ENCODE assay signal across 22 cellular contexts in genomic region chr21:42913461-42913860, GRCh38. TPM values are rescaled to one million over a fixed set of nuclear protein-coding genes. Genes with fewer than 3 reads are reported as not detected.
A peak's percentile ranks its signal among the peaks of the same experiment; 100 is the strongest.
DNase-seq lines count a peak whose midpoint lies in the region; ATAC-seq and TF ChIP-seq lines count a peak whose summit lies in the region.
"Had no signal": no experiment of that assay in that cellular context is flagged by ENCODE, and none has a peak within 500 bp of the region (broad histone marks: within the 10 kb centered on the region; RNA-seq: fewer than 3 reads in every experiment).

No MANE protein-coding gene starts in this region.

- no peak overlapping the region for H4K5ac ChIP-seq in IMR-90 (ENCODE audit: low read depth, low read length)

- no peaks in the 10 kb centered on the region for H3K9me1 ChIP-seq in IMR-90 (ENCODE audit: insufficient read depth, low read length)

- DNase-seq in AG09319 (ENCODE audit: extremely low read depth, low read depth) = peak; percentile 35
- no peak for DNase-seq in IMR-90
- no peak for DNase-seq in endodermal cell
- no peak for DNase-seq in SHP77 (lab: John Stamatoyannopoulos, UW)
- no peak for DNase-seq in SK-N-DZ (ENCODE audit: low spot score)
- DNase-seq in A673 (ENCODE audit: low spot score) = no peak
- no peak for DNase-seq in CD4-positive, alpha-beta memory T cell
- DNase-seq: activated CD4-positive, alpha-beta T cell treated with anti-CD3 and anti-CD28 coated beads for 48 hours; activated effector memory CD4-positive, alpha-beta T cell treated with anti-CD3 and anti-CD28 coated beads, Interleukin-2, amount 50 U/mL, for 16 hours; C1 segment of cervical spinal cord; heart right ventricle; naive B cell; NCI-H1417 treated with DMSO at 0.1 percent for 48 hours; NCI-H526 treated with DMSO at 0.1 percent for 48 hours; sigmoid colon had no signal

- POLR2A ChIA-PET in IMR-90 (lab: Charles Lee; ENCODE audit: unreplicated experiment) (no interaction called here), A673 (lab: Charles Lee; ENCODE audit: low non-redundant PET) (no interaction called here)
- POLR2A ChIA-PET in CD4-positive, alpha-beta memory T cell (lab: Charles Lee; ENCODE audit: partially characterized antibody) = no interaction called here

- H3K9me3 Mint-ChIP-seq in endodermal cell = no peaks in the 10 kb centered on the region
- H3K9me3 Mint-ChIP-seq in CD4-positive, alpha-beta memory T cell = no peaks in the 10 kb centered on the region
- H3K9me3 Mint-ChIP-seq: central memory CD8-positive, alpha-beta T cell; IgD-negative memory B cell; naive B cell had no signal

- no peak for TF ChIP-seq RAD21 in IMR-90 (IDR thresholded peaks at IDR 0.05; ENCODE audit: low read length)

- no peak overlapping the region for H3K4me3 ChIP-seq in IMR-90 (ENCODE audit: insufficient read depth, low read depth, low read length)
- no peak overlapping the region for H3K4me3 ChIP-seq in endodermal cell (ENCODE audit: low read length)
- no peak overlapping the region for H3K4me3 ChIP-seq in mesodermal cell (ENCODE audit: extremely low read depth, insufficient read depth, low read length, poor library complexity, severe bottlenecking)
- H3K4me3 ChIP-seq in A673 (ENCODE audit: low read depth, low read length, poor library complexity, severe bottlenecking) = no peak overlapping the region
- no peak overlapping the region for H3K4me3 ChIP-seq in CD4-positive, alpha-beta memory T cell (ENCODE audit: low read length in 2 of 2)
- H3K4me3 ChIP-seq: heart right ventricle, sigmoid colon, vagina had no signal

- H3K27ac ChIP-seq in IMR-90 (ENCODE audit: insufficient read depth, low read length) = no peak overlapping the region
- H3K27ac ChIP-seq in endodermal cell (ENCODE audit: low read depth, low read length) = no peak overlapping the region
- peak overlapping the region; percentile 5 for H3K27ac ChIP-seq in mesodermal cell (ENCODE audit: low read depth, low read length, severe bottlenecking)
- H3K27ac ChIP-seq in A673 (ENCODE audit: low read depth, low read length, poor library complexity, severe bottlenecking) = no peak overlapping the region
- H3K27ac ChIP-seq in CD4-positive, alpha-beta memory T cell (ENCODE audit: low read depth, low read length) = no peak overlapping the region
- H3K27ac ChIP-seq: heart right ventricle, parathyroid adenoma, sigmoid colon, vagina had no signal

- no peak overlapping the region for H3K4ac ChIP-seq in IMR-90 (ENCODE audit: low read depth, low read length)

- CTCF ChIA-PET in IMR-90 (lab: Yijun Ruan, JAX) (no interaction called here), A673 (lab: Charles Lee) (no interaction called here)
- CTCF ChIA-PET in CD4-positive, alpha-beta memory T cell (lab: Charles Lee; ENCODE audit: partially characterized antibody) = no interaction called here

- H3K36me3 ChIP-seq in IMR-90 (ENCODE audit: control insufficient read depth, insufficient read depth, low read length) (peaks cover 24% of the 10 kb centered on the region), endodermal cell (ENCODE audit: control insufficient read depth, insufficient read depth, low read length) (peaks cover 35% of the 10 kb centered on the region), mesodermal cell (ENCODE audit: control insufficient read depth, insufficient read depth, low read length) (peaks cover 46% of the 10 kb centered on the region), A673 (ENCODE audit: insufficient read depth, low read length, poor library complexity, severe bottlenecking) (peaks cover 20% of the 10 kb centered on the region)
- peaks cover 14% of the 10 kb centered on the region for H3K36me3 ChIP-seq in CD4-positive, alpha-beta memory T cell (ENCODE audit: insufficient read depth, low read length)

- H4K20me1 ChIP-seq in IMR-90 (ENCODE audit: insufficient read depth, low read length) = no peaks in the 10 kb centered on the region; the same call in 1 of the 2 replicates

- no peaks in the 10 kb centered on the region for H3K27me3 Mint-ChIP-seq in endodermal cell (ENCODE audit: insufficient read depth)
- H3K27me3 Mint-ChIP-seq in CD4-positive, alpha-beta memory T cell = no peaks in the 10 kb centered on the region
- H3K27me3 Mint-ChIP-seq: central memory CD8-positive, alpha-beta T cell; IgD-negative memory B cell; naive B cell had no signal

- H2AK9ac ChIP-seq in IMR-90 (replicated peaks; ENCODE audit: low read depth, low read length, poor library complexity) = no peak overlapping the region

- H3K4me3 Mint-ChIP-seq in endodermal cell = no peak overlapping the region
- H3K4me3 Mint-ChIP-seq in CD4-positive, alpha-beta memory T cell = no peak overlapping the region
- H3K4me3 Mint-ChIP-seq: central memory CD8-positive, alpha-beta T cell; IgD-negative memory B cell had no signal

- H3K27me3 ChIP-seq in IMR-90 (ENCODE audit: control insufficient read depth, insufficient read depth, low read length) (no peaks in the 10 kb centered on the region), endodermal cell (ENCODE audit: control insufficient read depth, insufficient read depth, low read length, poor library complexity, severe bottlenecking) (no peaks in the 10 kb centered on the region), A673 (replicated peaks; ENCODE audit: insufficient read depth, low read depth, low read length, poor library complexity) (no peaks in the 10 kb centered on the region)
- no peaks in the 10 kb centered on the region for H3K27me3 ChIP-seq in CD4-positive, alpha-beta memory T cell (ENCODE audit: insufficient read depth, low read length)
- H3K27me3 ChIP-seq: heart right ventricle, sigmoid colon, vagina had no signal

- H3K4me1 Mint-ChIP-seq in endodermal cell = no peaks in the 10 kb centered on the region
- peaks cover 0 to 2% (median under 1%) of the 10 kb centered on the region in 4 donors for H3K4me1 Mint-ChIP-seq in CD4-positive, alpha-beta memory T cell

- H3K4me1 ChIP-seq in IMR-90 (ENCODE audit: control insufficient read depth, insufficient read depth, low read length) = peaks cover 2% of the 10 kb centered on the region; the same call in 1 of the 2 replicates
- H3K4me1 ChIP-seq in endodermal cell (ENCODE audit: control insufficient read depth, insufficient read depth, low read length) = no peaks in the 10 kb centered on the region
- H3K4me1 ChIP-seq in mesodermal cell (ENCODE audit: control insufficient read depth, insufficient read depth, low read length, poor library complexity, severe bottlenecking) = peaks cover 9% of the 10 kb centered on the region
- H3K4me1 ChIP-seq in A673 (ENCODE audit: insufficient read depth, low read length, poor library complexity, severe bottlenecking) = no peaks in the 10 kb centered on the region
- H3K4me1 ChIP-seq in CD4-positive, alpha-beta memory T cell (ENCODE audit: insufficient read depth, low read length) = no peaks in the 10 kb centered on the region
- H3K4me1 ChIP-seq: heart right ventricle, parathyroid adenoma, sigmoid colon, vagina had no signal

- peaks cover 37% of the 10 kb centered on the region for H3K36me3 Mint-ChIP-seq in endodermal cell (ENCODE audit: low read depth)
- peaks cover 14 to 30% of the 10 kb centered on the region in 2 donors for H3K36me3 Mint-ChIP-seq in CD4-positive, alpha-beta memory T cell

- no TSS peak for BruUV-seq in IMR-90 (replicated peaks; lab: Mats Ljungman, UMichigan)
- no TSS peak for BruUV-seq in A673 (replicated peaks; lab: Mats Ljungman, UMichigan)

- no peak overlapping the region for H2AFZ ChIP-seq in IMR-90 (replicated peaks; ENCODE audit: low read length, poor library complexity)
- H2AFZ ChIP-seq: parathyroid adenoma had no signal

- no peak overlapping the region for H2BK15ac ChIP-seq in IMR-90 (ENCODE audit: low read depth, low read length)

- H3K56ac ChIP-seq in IMR-90 (ENCODE audit: extremely low read depth, insufficient read depth, low read length) = no peak overlapping the region

- intact Hi-C loops in IMR-90 (cut with micrococcal nuclease) (no loop called here), A673 (cut with micrococcal nuclease; ENCODE audit: unreplicated experiment) (no loop called here)
- intact Hi-C loops in CD4-positive, alpha-beta memory T cell (cut with micrococcal nuclease) = no loop called here

- H4K91ac ChIP-seq in IMR-90 (ENCODE audit: insufficient read depth, low read depth, low read length) = no peak overlapping the region

- in situ Hi-C loops in IMR-90 (cut with MboI; ENCODE audit: low sequenced_read_pairs) = no loop called here

- H3K9me3 ChIP-seq in IMR-90 (ENCODE audit: control insufficient read depth, insufficient read depth, low read length) = no peaks in the 10 kb centered on the region
- H3K9me3 ChIP-seq in endodermal cell (ENCODE audit: control insufficient read depth, low read length) = no peaks in the 10 kb centered on the region
- H3K9me3 ChIP-seq in mesodermal cell (ENCODE audit: control insufficient read depth, low read length) = no peaks in the 10 kb centered on the region
- no peaks in the 10 kb centered on the region for H3K9me3 ChIP-seq in A673 (ENCODE audit: low read depth, low read length, poor library complexity, severe bottlenecking)
- no peaks in the 10 kb centered on the region for H3K9me3 ChIP-seq in CD4-positive, alpha-beta memory T cell (ENCODE audit: control insufficient read depth in 1 of 2, low read length in 2 of 2)
- H3K9me3 ChIP-seq: heart right ventricle, sigmoid colon, vagina had no signal

- H3K23ac ChIP-seq in IMR-90 (ENCODE audit: low read depth, low read length) = no peak overlapping the region

- H2BK120ac ChIP-seq in IMR-90 (ENCODE audit: low read depth, low read length) = no peak overlapping the region

- H4K8ac ChIP-seq in IMR-90 (ENCODE audit: low read depth in 2 of 2, low read length in 2 of 2) = no peak overlapping the region

- H2BK20ac ChIP-seq in IMR-90 (ENCODE audit: low read depth, low read length) = no peak overlapping the region

- no peak overlapping the region for H3K4me2 ChIP-seq in IMR-90 (ENCODE audit: low read depth, low read length)

- peak overlapping the region; percentile 73 for H3K27ac Mint-ChIP-seq in endodermal cell
- peak overlapping the region in 2 of 7 donors; percentile 19 to 50 for H3K27ac Mint-ChIP-seq in CD4-positive, alpha-beta memory T cell
- H3K27ac Mint-ChIP-seq: IgD-negative memory B cell, naive B cell had no signal

- TF ChIP-seq POLR2A in IMR-90 (IDR thresholded peaks at IDR 0.05; ENCODE audit: low read depth, low read length) = no peak

- TF ChIP-seq CTCF in AG09319 (IDR thresholded peaks at IDR 0.05; ENCODE audit: low read depth, low read length) = no peak
- TF ChIP-seq CTCF in IMR-90 (conservative IDR thresholded peaks at IDR 0.05; ENCODE audit: low read depth, low read length) = no peak
- no peak for TF ChIP-seq CTCF in endodermal cell (conservative IDR thresholded peaks at IDR 0.05)
- TF ChIP-seq CTCF in A673 (conservative IDR thresholded peaks at IDR 0.05; ENCODE audit: low read depth, low read length) = no peak

- H2BK5ac ChIP-seq in IMR-90 (ENCODE audit: low read depth, low read length, poor library complexity, severe bottlenecking) = no peak overlapping the region

- peak; percentile 63 for ATAC-seq in IMR-90 (ENCODE audit: low read depth)

- 100% methylated on average over 3 of the region's 6 CpGs; no CpG with 5 or more reads in 1 of the 2 experiments for WGBS in IMR-90 (ENCODE audit: extremely low coverage in 2 of 2, insufficient read length in 1 of 2), 2 experiments
- 80% methylated on average over 6 of the region's 6 CpGs for WGBS in endodermal cell (ENCODE audit: insufficient coverage in 1 of 2, insufficient read length in 1 of 2), 2 experiments
- WGBS in mesodermal cell (ENCODE audit: insufficient coverage in 2 of 2), 2 experiments = 85 to 87% methylated on average over 4 to 5 of the region's 6 CpGs

- dilution Hi-C loops in IMR-90 (cut with HindIII; ENCODE audit: low sequenced_read_pairs, unreplicated experiment) = no loop called here

- H3K9ac ChIP-seq in IMR-90 (ENCODE audit: low read depth, low read length) (no peak overlapping the region), endodermal cell (ENCODE audit: extremely low read depth, low read length, poor library complexity, severe bottlenecking) (no peak overlapping the region)
- H3K9ac ChIP-seq: parathyroid adenoma had no signal

- no peak overlapping the region for H3K14ac ChIP-seq in IMR-90 (replicated peaks; ENCODE audit: low read depth, low read length)

- H3K18ac ChIP-seq in IMR-90 (ENCODE audit: low read depth, low read length) = no peak overlapping the region

- H3K79me1 ChIP-seq in IMR-90 (ENCODE audit: low read depth in 1 of 2, low read length in 2 of 2) = peaks cover 7 to 18% of the 10 kb centered on the region in 2 experiments; a peak in 3 of 4 replicates

- H2AK5ac ChIP-seq in IMR-90 (ENCODE audit: low read depth, low read length) = no peak overlapping the region

RNA-seq across cellular contexts. Expression of gene ERVH48-1, which starts 12.0 kb away (rescaled TPM):
- under 0.01 TPM in 1 of 2 replicates, not detected in the other for total RNA-seq in IMR-90 (2012; rRNA removed)
- polyA plus RNA-seq in IMR-90 (2012; rRNA removed) = not detected in 2 replicates
- not detected in 2 replicates for polyA plus RNA-seq in IMR-90 (2012; cell fraction: cytosol; rRNA removed)
- polyA plus RNA-seq in IMR-90 (2012; cell fraction: nucleus; rRNA removed; ENCODE audit: low replicate concordance) = 0.06 TPM in 1 of 2 replicates, not detected in the other
- 100 to 1,000 TPM in 1 of 2 donors, 10 to 100 TPM in 1; 34.0 to 186 TPM for total RNA-seq in endodermal cell
- polyA plus RNA-seq in endodermal cell (2013, experiment 1 of 2) = 15.1 TPM
- polyA plus RNA-seq in endodermal cell (2013, experiment 2 of 2) = 15.2 TPM
- 34.9 TPM for polyA plus RNA-seq in mesodermal cell (2013, experiment 1 of 2)
- 42.0 TPM for polyA plus RNA-seq in mesodermal cell (2013, experiment 2 of 2)
- polyA plus RNA-seq in SK-N-DZ (2014; cell fraction: cytosol; rRNA removed) = not detected in 2 replicates
- polyA plus RNA-seq in SK-N-DZ (2014; cell fraction: nucleus; rRNA removed) = not detected in 2 replicates
- total RNA-seq in A673 (2021) = 0.31 and 0.34 TPM in 2 replicates
- total RNA-seq in CD4-positive, alpha-beta memory T cell = not detected
- polyA plus RNA-seq in CD4-positive, alpha-beta memory T cell = not detected
- total RNA-seq: lung microvascular endothelial cell, MCF 10A, sigmoid colon, vagina had no signal
- polyA plus RNA-seq: IgD-negative memory B cell had no signal

RNA-seq across cellular contexts. Expression of gene NDUFV3, which starts 20.4 kb away (rescaled TPM):
- total RNA-seq in IMR-90 (2012; rRNA removed) (55.6 and 62.5 TPM in 2 replicates), endodermal cell (10 to 100 TPM; 25.8 to 27.2 TPM), A673 (2021) (39.1 and 39.6 TPM in 2 replicates)
- polyA plus RNA-seq in IMR-90 (2012; rRNA removed) = 38.5 and 44.1 TPM in 2 replicates
- 23.1 and 23.3 TPM in 2 replicates for polyA plus RNA-seq in IMR-90 (2012; cell fraction: cytosol; rRNA removed)
- 16.8 and 24.6 TPM in 2 replicates for polyA plus RNA-seq in IMR-90 (2012; cell fraction: nucleus; rRNA removed; ENCODE audit: low replicate concordance)
- 23.5 TPM for polyA plus RNA-seq in endodermal cell (2013, experiment 1 of 2)
- polyA plus RNA-seq in endodermal cell (2013, experiment 2 of 2) = 24.3 TPM
- polyA plus RNA-seq in mesodermal cell (2013, experiment 1 of 2) = 30.8 TPM
- polyA plus RNA-seq in mesodermal cell (2013, experiment 2 of 2) = 28.9 TPM
- polyA plus RNA-seq in SK-N-DZ (2014; cell fraction: cytosol; rRNA removed) = 23.6 and 26.5 TPM in 2 replicates
- polyA plus RNA-seq in SK-N-DZ (2014; cell fraction: nucleus; rRNA removed) = 17.2 and 17.4 TPM in 2 replicates
- total RNA-seq in CD4-positive, alpha-beta memory T cell = 10 to 100 TPM; 28.1 to 33.2 TPM
- 10 to 100 TPM in 1 of 2 donors, 1 to 10 TPM in 1; 9.1 to 23.6 TPM for polyA plus RNA-seq in CD4-positive, alpha-beta memory T cell

RNA-seq across cellular contexts. Expression of gene WDR4, which starts 34.1 kb away (rescaled TPM):
- total RNA-seq in IMR-90 (2012; rRNA removed) (8.6 and 11.3 TPM in 2 replicates), endodermal cell (10 to 100 TPM; 26.7 to 33.5 TPM), A673 (2021) (54.2 and 55.3 TPM in 2 replicates)
- 20.2 and 20.8 TPM in 2 replicates for polyA plus RNA-seq in IMR-90 (2012; rRNA removed)
- 15.7 and 21.6 TPM in 2 replicates for polyA plus RNA-seq in IMR-90 (2012; cell fraction: cytosol; rRNA removed)
- polyA plus RNA-seq in IMR-90 (2012; cell fraction: nucleus; rRNA removed; ENCODE audit: low replicate concordance) = 19.5 and 32.3 TPM in 2 replicates
- 9.5 TPM for polyA plus RNA-seq in endodermal cell (2013, experiment 1 of 2)
- 9.6 TPM for polyA plus RNA-seq in endodermal cell (2013, experiment 2 of 2)
- 6.7 TPM for polyA plus RNA-seq in mesodermal cell (2013, experiment 1 of 2)
- 7.6 TPM for polyA plus RNA-seq in mesodermal cell (2013, experiment 2 of 2)
- 13.2 and 13.3 TPM in 2 replicates for polyA plus RNA-seq in SK-N-DZ (2014; cell fraction: cytosol; rRNA removed)
- polyA plus RNA-seq in SK-N-DZ (2014; cell fraction: nucleus; rRNA removed) = 23.2 and 39.7 TPM in 2 replicates
- total RNA-seq in CD4-positive, alpha-beta memory T cell = 10 to 100 TPM; 23.5 to 27.5 TPM
- polyA plus RNA-seq in CD4-positive, alpha-beta memory T cell = 10 to 100 TPM in 1 of 2 donors, 1 to 10 TPM in 1; 7.3 to 10.6 TPM

Comparison
In these comparisons a context has a peak if more than half of its experiments do, and no peak if none do; other contexts are left out.
1. RNA of gene ERVH48-1, which starts 12.0 kb away (total RNA-seq): 34.0 to 186 TPM in endodermal cell; 0.31 to 0.34 TPM in A673, not detected in CD4-positive, alpha-beta memory T cell and under 0.01 TPM in IMR-90; every median in the first group is over 10 times any median in the second.